In the genomic region with DNA sequence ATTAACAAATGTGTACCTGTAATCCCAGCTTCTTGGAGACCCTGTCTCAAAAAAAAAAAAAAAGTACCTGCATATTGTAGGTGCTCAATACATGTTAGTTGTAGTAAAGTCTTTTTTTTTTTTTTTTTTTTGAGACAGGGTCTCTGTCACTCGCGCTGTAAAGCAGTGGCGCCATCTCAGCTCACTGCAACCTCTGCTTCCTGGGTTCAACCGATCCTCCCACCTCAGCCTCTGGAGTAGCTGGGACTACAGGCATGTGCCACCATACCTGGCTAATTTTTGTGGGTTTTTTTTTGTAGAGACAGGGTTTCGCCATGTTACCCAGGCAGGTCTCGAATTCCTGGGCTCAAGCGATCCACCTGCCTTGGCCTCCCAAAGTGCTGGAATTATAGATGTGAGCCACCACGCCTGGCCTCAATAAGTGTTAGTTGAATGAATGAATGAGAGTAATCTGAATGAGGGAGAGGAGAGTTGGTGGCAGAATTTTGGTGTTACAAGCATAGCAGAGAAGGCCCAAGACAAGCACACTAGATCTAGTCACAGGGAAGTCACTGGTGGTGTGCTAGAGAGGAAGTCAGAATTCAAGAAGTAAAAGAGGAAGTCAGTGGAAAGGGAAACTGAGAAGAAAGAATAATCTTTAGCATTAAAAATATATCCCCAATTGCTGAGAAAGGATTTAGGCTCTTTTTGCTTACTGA, we compare ENCODE assay signal across 11 cellular contexts. TPM values are rescaled to one million over a fixed set of nuclear protein-coding genes. Genes with fewer than 3 reads are reported as not detected.
DNase-seq lines count a peak whose midpoint lies in the region; ATAC-seq and TF ChIP-seq lines count a peak whose summit lies in the region.
"Had no signal": no experiment of that assay in that cellular context is flagged by ENCODE, and none has a peak within 500 bp of the region (broad histone marks: within the 10 kb centered on the region; RNA-seq: fewer than 3 reads in every experiment).

No MANE protein-coding gene starts in this region.

- H3K27ac ChIP-seq in MM.1S (ENCODE audit: low read length), result peak overlapping the region; percentile 52; the same call in 1 of the 2 replicates
- peak overlapping the region; percentile 56 to 88 (median 80) for H3K27ac ChIP-seq in spleen

- no peak overlapping the region for H3K4me3 Mint-ChIP-seq in activated CD4-positive, alpha-beta memory T cell treated with anti-CD3 and anti-CD28 coated beads, Interleukin-2, amount 10 ng/mL, durations not matched to agents 7 days and 5 days
- H3K4me3 Mint-ChIP-seq in activated CD4-positive, alpha-beta memory T cell treated with anti-CD3 and anti-CD28 coated beads for 36 hours, result no peak overlapping the region
- no peak overlapping the region for H3K4me3 Mint-ChIP-seq in activated CD8-positive, alpha-beta T cell treated with anti-CD3 and anti-CD28 coated beads for 36 hours

- H3K9me3 ChIP-seq in MM.1S (replicated peaks; ENCODE audit: insufficient read depth, low read length) (no peaks in the 10 kb centered on the region), spleen (no peaks in the 10 kb centered on the region)
- H3K9me3 ChIP-seq: upper lobe of left lung had no signal

- no peaks in the 10 kb centered on the region for H3K79me2 ChIP-seq in MM.1S (ENCODE audit: low read length)

- POLR2A ChIA-PET in activated CD4-positive, alpha-beta memory T cell treated with anti-CD3 and anti-CD28 coated beads, Interleukin-2, amount 10 ng/mL, durations not matched to agents 7 days and 5 days (lab: Charles Lee), result interaction anchor here (3.2 kb wide), 1 partner anchor 11 kb away, joined by 18 read pairs; a partner anchor contains a TSS
- POLR2A ChIA-PET in activated CD4-positive, alpha-beta memory T cell treated with anti-CD3 and anti-CD28 coated beads for 36 hours (lab: Charles Lee), result no interaction called here
- POLR2A ChIA-PET in activated CD8-positive, alpha-beta T cell treated with anti-CD3 and anti-CD28 coated beads for 36 hours (lab: Charles Lee), result interaction anchor here (1.2 kb wide), 1 partner anchor 19 kb away, joined by 3 read pairs; no protein-coding TSS in a partner anchor

- peak overlapping the region; percentile 40 for H3K27ac Mint-ChIP-seq in activated CD4-positive, alpha-beta memory T cell treated with anti-CD3 and anti-CD28 coated beads, Interleukin-2, amount 10 ng/mL, durations not matched to agents 7 days and 5 days
- H3K27ac Mint-ChIP-seq in activated CD4-positive, alpha-beta memory T cell treated with anti-CD3 and anti-CD28 coated beads for 36 hours, result no peak overlapping the region
- peak overlapping the region; percentile 57 for H3K27ac Mint-ChIP-seq in activated CD8-positive, alpha-beta T cell treated with anti-CD3 and anti-CD28 coated beads for 36 hours

- 84 to 95% (median 94%) methylated on average over 8 of the region's 8 CpGs for WGBS in spleen, 5 donors

- H3K4me1 ChIP-seq in MM.1S (ENCODE audit: low read length) (peaks cover 32% of the 10 kb centered on the region), spleen (peaks cover 4 to 38% (median 30%) of the 10 kb centered on the region in 6 donors)

- no peak for TF ChIP-seq POLR2A in spleen (IDR thresholded peaks at IDR 0.05)

- peak overlapping the region; percentile 91 for H2AFZ ChIP-seq in MM.1S (ENCODE audit: low read length)

- intact Hi-C loops in activated CD4-positive, alpha-beta memory T cell treated with anti-CD3 and anti-CD28 coated beads for 36 hours (cut with micrococcal nuclease), result loop anchor here (10.0 kb wide), 1 partner anchor 1995 kb away; no protein-coding TSS in a partner anchor
- intact Hi-C loops in activated CD8-positive, alpha-beta T cell treated with anti-CD3 and anti-CD28 coated beads for 36 hours (cut with micrococcal nuclease), result no loop called here
- intact Hi-C loops in spleen (cut with DNase I; ENCODE audit: low total_unique reads), result no loop called here

- H3F3A ChIP-seq in MM.1S (ENCODE audit: insufficient read depth, low read length), result peaks cover 24% of the 10 kb centered on the region

- H3K9me3 Mint-ChIP-seq in activated CD4-positive, alpha-beta memory T cell treated with anti-CD3 and anti-CD28 coated beads, Interleukin-2, amount 10 ng/mL, durations not matched to agents 7 days and 5 days, result no peaks in the 10 kb centered on the region
- H3K9me3 Mint-ChIP-seq in activated CD4-positive, alpha-beta memory T cell treated with anti-CD3 and anti-CD28 coated beads for 36 hours, result no peaks in the 10 kb centered on the region
- H3K9me3 Mint-ChIP-seq in activated CD8-positive, alpha-beta T cell treated with anti-CD3 and anti-CD28 coated beads for 36 hours, result no peaks in the 10 kb centered on the region

- peaks cover 6% of the 10 kb centered on the region for H3K27me3 Mint-ChIP-seq in activated CD4-positive, alpha-beta memory T cell treated with anti-CD3 and anti-CD28 coated beads, Interleukin-2, amount 10 ng/mL, durations not matched to agents 7 days and 5 days
- H3K27me3 Mint-ChIP-seq in activated CD4-positive, alpha-beta memory T cell treated with anti-CD3 and anti-CD28 coated beads for 36 hours, result no peaks in the 10 kb centered on the region
- H3K27me3 Mint-ChIP-seq in activated CD8-positive, alpha-beta T cell treated with anti-CD3 and anti-CD28 coated beads for 36 hours, result no peaks in the 10 kb centered on the region

- TF ChIP-seq CTCF in MM.1S (IDR thresholded peaks at IDR 0.05; ENCODE audit: low read length) (no peak), spleen (IDR thresholded peaks at IDR 0.05 in 8 of 11, conservative IDR thresholded peaks at IDR 0.05 in 3 of 11) (no peak)
- TF ChIP-seq CTCF in activated CD8-positive, alpha-beta T cell treated with anti-CD3 and anti-CD28 coated beads for 36 hours (IDR thresholded peaks at IDR 0.05), result no peak

- no peaks in the 10 kb centered on the region for H3K36me3 Mint-ChIP-seq in activated CD4-positive, alpha-beta memory T cell treated with anti-CD3 and anti-CD28 coated beads, Interleukin-2, amount 10 ng/mL, durations not matched to agents 7 days and 5 days (ENCODE audit: low read depth)
- H3K36me3 Mint-ChIP-seq in activated CD4-positive, alpha-beta memory T cell treated with anti-CD3 and anti-CD28 coated beads for 36 hours, result no peaks in the 10 kb centered on the region
- no peaks in the 10 kb centered on the region for H3K36me3 Mint-ChIP-seq in activated CD8-positive, alpha-beta T cell treated with anti-CD3 and anti-CD28 coated beads for 36 hours (ENCODE audit: low read depth)

- CTCF ChIA-PET in activated CD4-positive, alpha-beta memory T cell treated with anti-CD3 and anti-CD28 coated beads, Interleukin-2, amount 10 ng/mL, durations not matched to agents 7 days and 5 days (lab: Charles Lee), result interaction anchor here (0.6 to 2.5 kb wide), 2 partner anchors 10 to 698 kb away, joined by 3 to 13 read pairs; a partner anchor contains a TSS
- CTCF ChIA-PET in activated CD4-positive, alpha-beta memory T cell treated with anti-CD3 and anti-CD28 coated beads for 36 hours (lab: Charles Lee), result no interaction called here
- CTCF ChIA-PET in activated CD8-positive, alpha-beta T cell treated with anti-CD3 and anti-CD28 coated beads for 36 hours (lab: Charles Lee), result interaction anchor here (1.8 kb wide), 1 partner anchor 9 kb away, joined by 7 read pairs; no protein-coding TSS in a partner anchor

- H3K9ac ChIP-seq in MM.1S (ENCODE audit: low read length), result peak overlapping the region; percentile 1; the same call in 1 of the 2 replicates

- H3K4me3 ChIP-seq in MM.1S (ENCODE audit: low read length), result peak overlapping the region; percentile 22
- H3K4me3 ChIP-seq in spleen, result peak overlapping the region in 1 of 8 donors; percentile 14
- H3K4me3 ChIP-seq: upper lobe of left lung had no signal

- H3K9me2 ChIP-seq in MM.1S (replicated peaks; ENCODE audit: insufficient read depth, low read length), result no peaks in the 10 kb centered on the region

- H3K27me3 ChIP-seq in MM.1S (replicated peaks; ENCODE audit: insufficient read depth, low read length) (no peaks in the 10 kb centered on the region), spleen (replicated peaks in 1 of 7) (no peaks in the 10 kb centered on the region)
- H3K27me3 ChIP-seq: upper lobe of left lung had no signal

- H3K36me3 ChIP-seq in MM.1S (replicated peaks; ENCODE audit: insufficient read depth, low read length) (no peaks in the 10 kb centered on the region), spleen (no peaks in the 10 kb centered on the region)
- H3K36me3 ChIP-seq: upper lobe of left lung had no signal

- H4K20me1 ChIP-seq in MM.1S (ENCODE audit: insufficient read depth, low read length), result no peaks in the 10 kb centered on the region

- no peak for ATAC-seq in activated CD8-positive, alpha-beta T cell treated with anti-CD3 and anti-CD28 coated beads for 36 hours
- ATAC-seq in GM21528 (IDR thresholded peaks at IDR 0.05; ENCODE audit: low FRiP score, unreplicated experiment), result no peak
- ATAC-seq in GM21825 (IDR thresholded peaks at IDR 0.05; ENCODE audit: unreplicated experiment), result no peak

- H3K4me1 Mint-ChIP-seq in activated CD4-positive, alpha-beta memory T cell treated with anti-CD3 and anti-CD28 coated beads, Interleukin-2, amount 10 ng/mL, durations not matched to agents 7 days and 5 days, result peaks cover 29% of the 10 kb centered on the region
- peaks cover 27% of the 10 kb centered on the region for H3K4me1 Mint-ChIP-seq in activated CD4-positive, alpha-beta memory T cell treated with anti-CD3 and anti-CD28 coated beads for 36 hours (ENCODE audit: low read depth)
- H3K4me1 Mint-ChIP-seq in activated CD8-positive, alpha-beta T cell treated with anti-CD3 and anti-CD28 coated beads for 36 hours (ENCODE audit: low read depth), result peaks cover 29% of the 10 kb centered on the region

- H3K4me2 ChIP-seq in MM.1S (ENCODE audit: low read depth, low read length), result peak overlapping the region; percentile 66

- DNase-seq in activated CD4-positive, alpha-beta memory T cell treated with anti-CD3 and anti-CD28 coated beads, Interleukin-2, amount 10 ng/mL, durations not matched to agents 7 days and 5 days, result no peak
- no peak for DNase-seq in activated CD4-positive, alpha-beta memory T cell treated with anti-CD3 and anti-CD28 coated beads for 36 hours
- DNase-seq in MM.1S (peak; percentile 16), spleen (no peak), NCI-H526 (lab: John Stamatoyannopoulos, UW) (no peak)
- no peak for DNase-seq in activated CD8-positive, alpha-beta T cell treated with anti-CD3 and anti-CD28 coated beads for 36 hours
- DNase-seq: NCI-H1105, upper lobe of left lung had no signal

RNA-seq across cellular contexts. Expression of a gene that starts 9.4 kb away (rescaled TPM):
- not detected for total RNA-seq in activated CD4-positive, alpha-beta memory T cell treated with anti-CD3 and anti-CD28 coated beads, Interleukin-2, amount 10 ng/mL, durations not matched to agents 7 days and 5 days
- not detected for total RNA-seq in activated CD4-positive, alpha-beta memory T cell treated with anti-CD3 and anti-CD28 coated beads for 36 hours
- not detected for total RNA-seq in activated CD8-positive, alpha-beta T cell treated with anti-CD3 and anti-CD28 coated beads for 36 hours
- 1 to 10 TPM in 5 of 7 donors, under 1 TPM in 2; 0.55 to 8.3 (median 3.9) TPM for total RNA-seq in spleen
- polyA plus RNA-seq in spleen, result 1 to 10 TPM in 1 of 3 donors, under 1 TPM in 2; 0.39 to 1.6 (median 0.63) TPM
- total RNA-seq: A673 had no signal

RNA-seq across cellular contexts. Expression of a gene that starts 10.7 kb away (rescaled TPM):
- 100 to 1,000 TPM; 138 to 140 TPM for total RNA-seq in activated CD4-positive, alpha-beta memory T cell treated with anti-CD3 and anti-CD28 coated beads, Interleukin-2, amount 10 ng/mL, durations not matched to agents 7 days and 5 days
- total RNA-seq in activated CD4-positive, alpha-beta memory T cell treated with anti-CD3 and anti-CD28 coated beads for 36 hours, result 100 to 1,000 TPM; 113 to 133 TPM
- 100 to 1,000 TPM; 103 TPM for total RNA-seq in activated CD8-positive, alpha-beta T cell treated with anti-CD3 and anti-CD28 coated beads for 36 hours
- total RNA-seq in spleen, result 10 to 100 TPM; 57.6 to 94.5 (median 82.2) TPM
- polyA plus RNA-seq in spleen, result 10 to 100 TPM; 14.0 to 21.3 (median 15.0) TPM

RNA-seq across cellular contexts. Expression of a gene that starts 53.9 kb away (rescaled TPM):
- total RNA-seq in activated CD4-positive, alpha-beta memory T cell treated with anti-CD3 and anti-CD28 coated beads, Interleukin-2, amount 10 ng/mL, durations not matched to agents 7 days and 5 days, result 1 to 10 TPM; 1.9 to 2.2 TPM
- total RNA-seq in activated CD4-positive, alpha-beta memory T cell treated with anti-CD3 and anti-CD28 coated beads for 36 hours, result not detected
- not detected for total RNA-seq in activated CD8-positive, alpha-beta T cell treated with anti-CD3 and anti-CD28 coated beads for 36 hours
- 10 to 100 TPM; 19.1 to 56.0 (median 32.6) TPM for total RNA-seq in spleen
- polyA plus RNA-seq in spleen, result 1 to 10 TPM in 1 of 3 donors, under 1 TPM in 2; 0.30 to 1.1 (median 0.73) TPM
- total RNA-seq: A673 had no signal

Comparison
In these comparisons a context has a peak if more than half of its experiments do, and no peak if none do; other contexts are left out.
1. RNA of a gene that starts 53.9 kb away (total RNA-seq): 19.1 to 56.0 TPM in spleen; 1.9 to 2.2 TPM in activated CD4-positive, alpha-beta memory T cell treated with anti-CD3 and anti-CD28 coated beads, Interleukin-2, amount 10 ng/mL, durations not matched to agents 7 days and 5 days, not detected in activated CD8-positive, alpha-beta T cell treated with anti-CD3 and anti-CD28 coated beads for 36 hours and not detected in activated CD4-positive, alpha-beta memory T cell treated with anti-CD3 and anti-CD28 coated beads for 36 hours; every median in the first group is over 4 times any median in the second.